In genomic region chr17:81998719-81999438, GRCh38 we compare ENCODE assay signal across 1 cellular context.
TF ChIP-seq lines count a peak whose summit lies in the region.

No MANE protein-coding gene starts in this region.

TF ChIP-seq in HepG2, 621 proteins besides CTCF, POLR2A, EP300 and RAD21 (continued from another document):
- TF ChIP-seq, protein P1, sequence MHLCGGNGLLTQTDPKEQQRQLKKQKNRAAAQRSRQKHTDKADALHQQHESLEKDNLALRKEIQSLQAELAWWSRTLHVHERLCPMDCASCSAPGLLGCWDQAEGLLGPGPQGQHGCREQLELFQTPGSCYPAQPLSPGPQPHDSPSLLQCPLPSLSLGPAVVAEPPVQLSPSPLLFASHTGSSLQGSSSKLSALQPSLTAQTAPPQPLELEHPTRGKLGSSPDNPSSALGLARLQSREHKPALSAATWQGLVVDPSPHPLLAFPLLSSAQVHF (CRISPR knock-in tag; IDR thresholded peaks at IDR 0.05), result no peak
- TF ChIP-seq ZSCAN31 (CRISPR knock-in tag; IDR thresholded peaks at IDR 0.05; ENCODE audit: low read depth), result peak; percentile 27; the same call in 1 of the 2 replicates
- TF ChIP-seq, protein P2, sequence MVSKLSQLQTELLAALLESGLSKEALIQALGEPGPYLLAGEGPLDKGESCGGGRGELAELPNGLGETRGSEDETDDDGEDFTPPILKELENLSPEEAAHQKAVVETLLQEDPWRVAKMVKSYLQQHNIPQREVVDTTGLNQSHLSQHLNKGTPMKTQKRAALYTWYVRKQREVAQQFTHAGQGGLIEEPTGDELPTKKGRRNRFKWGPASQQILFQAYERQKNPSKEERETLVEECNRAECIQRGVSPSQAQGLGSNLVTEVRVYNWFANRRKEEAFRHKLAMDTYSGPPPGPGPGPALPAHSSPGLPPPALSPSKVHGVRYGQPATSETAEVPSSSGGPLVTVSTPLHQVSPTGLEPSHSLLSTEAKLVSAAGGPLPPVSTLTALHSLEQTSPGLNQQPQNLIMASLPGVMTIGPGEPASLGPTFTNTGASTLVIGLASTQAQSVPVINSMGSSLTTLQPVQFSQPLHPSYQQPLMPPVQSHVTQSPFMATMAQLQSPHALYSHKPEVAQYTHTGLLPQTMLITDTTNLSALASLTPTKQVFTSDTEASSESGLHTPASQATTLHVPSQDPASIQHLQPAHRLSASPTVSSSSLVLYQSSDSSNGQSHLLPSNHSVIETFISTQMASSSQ (IDR thresholded peaks at IDR 0.05; ENCODE audit: low read depth), result no peak
- TF ChIP-seq, protein P2 (CRISPR knock-in tag; IDR thresholded peaks at IDR 0.05; ENCODE audit: borderline replicate concordance), result no peak
- TF ChIP-seq, protein P3, sequence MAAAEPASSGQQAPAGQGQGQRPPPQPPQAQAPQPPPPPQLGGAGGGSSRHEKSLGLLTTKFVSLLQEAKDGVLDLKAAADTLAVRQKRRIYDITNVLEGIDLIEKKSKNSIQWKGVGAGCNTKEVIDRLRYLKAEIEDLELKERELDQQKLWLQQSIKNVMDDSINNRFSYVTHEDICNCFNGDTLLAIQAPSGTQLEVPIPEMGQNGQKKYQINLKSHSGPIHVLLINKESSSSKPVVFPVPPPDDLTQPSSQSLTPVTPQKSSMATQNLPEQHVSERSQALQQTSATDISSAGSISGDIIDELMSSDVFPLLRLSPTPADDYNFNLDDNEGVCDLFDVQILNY (CRISPR knock-in tag; conservative IDR thresholded peaks at IDR 0.05), result no peak
- no peak for TF ChIP-seq MZF1 (CRISPR knock-in tag; IDR thresholded peaks at IDR 0.05; ENCODE audit: borderline replicate concordance)
- no peak for TF ChIP-seq ZNF136 (CRISPR knock-in tag; IDR thresholded peaks at IDR 0.05; ENCODE audit: low read depth)
- peak; percentile 16; the same call in 1 of the 2 replicates for TF ChIP-seq ZNF747 (CRISPR knock-in tag; IDR thresholded peaks at IDR 0.05; ENCODE audit: borderline replicate concordance)
- no peak for TF ChIP-seq ZNF33B (CRISPR knock-in tag; IDR thresholded peaks at IDR 0.05)
- TF ChIP-seq ELF3 (CRISPR knock-in tag; IDR thresholded peaks at IDR 0.05), result no peak
- 0 out of 2 replicates have a peak, but pooled peaks have one; percentile 43 for TF ChIP-seq HINFP (CRISPR knock-in tag; IDR thresholded peaks at IDR 0.05; ENCODE audit: low read depth)
- no peak for TF ChIP-seq ZNF703 (CRISPR knock-in tag; IDR thresholded peaks at IDR 0.05; ENCODE audit: borderline replicate concordance)
- no peak for TF ChIP-seq RFX1 (IDR thresholded peaks at IDR 0.05)
- TF ChIP-seq HOXA3 (CRISPR knock-in tag; IDR thresholded peaks at IDR 0.05), result peak; percentile 36; the same call in 1 of the 2 replicates
- TF ChIP-seq SNAPC2 (CRISPR knock-in tag; IDR thresholded peaks at IDR 0.05), result 0 out of 2 replicates have a peak, but pooled peaks have one; percentile 63
- peak; percentile 5; the same call in 1 of the 2 replicates for TF ChIP-seq ATF7-NPFF (CRISPR knock-in tag; IDR thresholded peaks at IDR 0.05; ENCODE audit: low read depth)
- no peak for TF ChIP-seq ELF4 (CRISPR knock-in tag; IDR thresholded peaks at IDR 0.05; ENCODE audit: borderline replicate concordance)
- TF ChIP-seq CBFB (CRISPR knock-in tag; IDR thresholded peaks at IDR 0.05), result no peak
- no peak for TF ChIP-seq ZNF678 (CRISPR knock-in tag; IDR thresholded peaks at IDR 0.05)
- no peak for TF ChIP-seq HOXA5 (CRISPR knock-in tag; IDR thresholded peaks at IDR 0.05)
- TF ChIP-seq TMF1 (CRISPR knock-in tag; IDR thresholded peaks at IDR 0.05; ENCODE audit: low read depth), result no peak
- TF ChIP-seq MXD1 (CRISPR knock-in tag; IDR thresholded peaks at IDR 0.05), result no peak
- TF ChIP-seq GFI1 (CRISPR knock-in tag; IDR thresholded peaks at IDR 0.05; ENCODE audit: borderline replicate concordance), result no peak
- 0 out of 2 replicates have a peak, but pooled peaks have one; percentile 10 for TF ChIP-seq TFDP2 (CRISPR knock-in tag; IDR thresholded peaks at IDR 0.05)
- no peak for TF ChIP-seq ZNF652 (CRISPR knock-in tag; IDR thresholded peaks at IDR 0.05; ENCODE audit: borderline replicate concordance, low read depth)
- TF ChIP-seq ZKSCAN1 (IDR thresholded peaks at IDR 0.05; ENCODE audit: low read length), result no peak
- TF ChIP-seq POGK (CRISPR knock-in tag; conservative IDR thresholded peaks at IDR 0.05), result no peak
- 0 out of 2 replicates have a peak, but pooled peaks have one; percentile 16 for TF ChIP-seq ZNF333 (CRISPR knock-in tag; IDR thresholded peaks at IDR 0.05; ENCODE audit: borderline replicate concordance)
- no peak for TF ChIP-seq FOSL1 (CRISPR knock-in tag; IDR thresholded peaks at IDR 0.05; ENCODE audit: borderline replicate concordance)
- TF ChIP-seq HHEX (CRISPR knock-in tag; IDR thresholded peaks at IDR 0.05), result no peak
- no peak for TF ChIP-seq ZBTB10 (CRISPR knock-in tag; IDR thresholded peaks at IDR 0.05; ENCODE audit: borderline replicate concordance)
- TF ChIP-seq SRSF1 (optimal IDR thresholded peaks at IDR 0.05; ENCODE audit: low read depth, low read length), result peak; percentile 67
- TF ChIP-seq TSC22D2 (CRISPR knock-in tag; IDR thresholded peaks at IDR 0.05; ENCODE audit: borderline replicate concordance), result no peak
- no peak for TF ChIP-seq ZNF251 (CRISPR knock-in tag; IDR thresholded peaks at IDR 0.05)
- TF ChIP-seq ZMAT5 (CRISPR knock-in tag; IDR thresholded peaks at IDR 0.05; ENCODE audit: borderline replicate concordance, low read depth), result no peak
